ENCODE assay signal across 8 cellular contexts in the genomic region with DNA sequence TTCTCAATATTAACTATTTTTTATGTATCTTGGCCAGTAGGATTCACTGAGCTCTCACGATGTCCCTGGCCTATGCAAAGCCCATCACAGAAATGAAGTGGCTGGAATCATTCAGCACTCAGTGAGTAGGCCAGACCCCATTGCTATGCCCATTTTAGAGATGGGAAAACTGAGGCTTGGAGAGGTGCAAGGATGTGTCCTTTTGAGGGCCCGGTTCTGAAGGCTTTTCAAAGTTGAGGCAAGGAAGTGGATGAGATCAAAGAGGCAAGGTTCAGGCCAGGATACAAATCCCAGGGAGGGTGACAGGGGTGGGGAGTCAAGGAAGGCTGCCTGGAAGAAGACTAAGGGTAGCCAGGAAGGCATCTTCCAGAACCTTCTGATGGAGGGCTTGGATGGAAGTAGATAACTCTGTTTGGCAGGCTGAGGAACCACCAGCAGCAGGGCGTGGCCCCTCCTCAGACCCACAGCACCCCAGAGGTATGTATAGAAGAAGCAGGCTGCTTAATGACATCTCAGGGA. TPM values are rescaled to one million over a fixed set of nuclear protein-coding genes. Genes with fewer than 3 reads are reported as not detected.
DNase-seq lines count a peak whose midpoint lies in the region; ATAC-seq and TF ChIP-seq lines count a peak whose summit lies in the region.

No MANE protein-coding gene starts in this region.

- intact Hi-C loops in CD8-positive, alpha-beta T cell (cut with DNase I, micrococcal nuclease): no loop called here
- intact Hi-C loops in psoas muscle (cut with DNase I): no loop called here

- no peak for DNase-seq in CD8-positive, alpha-beta T cell
- DNase-seq in Peyer's patch (no peak), epithelial cell of prostate (ENCODE audit: low read depth, low spot score) (no peak), psoas muscle (no peak), NCI-H82 treated with DMSO at 0.1 percent for 48 hours (lab: John Stamatoyannopoulos, UW; ENCODE audit: unreplicated experiment) (no peak), RPMI8226 (no peak)
- DNase-seq in activated CD4-positive, alpha-beta T cell treated with anti-CD3 and anti-CD28 coated beads for 4 hours: no peak

- H3K4me1 ChIP-seq in CD8-positive, alpha-beta T cell (ENCODE audit: insufficient read depth, low read length): peaks cover 39% of the 10 kb centered on the region
- peaks cover 3 to 26% (median 7%) of the 10 kb centered on the region in 4 donors for H3K4me1 ChIP-seq in Peyer's patch
- H3K4me1 ChIP-seq in psoas muscle: peaks cover 17% of the 10 kb centered on the region

- H3K27me3 ChIP-seq in CD8-positive, alpha-beta T cell (ENCODE audit: insufficient read depth, low read length): no peaks in the 10 kb centered on the region
- no peaks in the 10 kb centered on the region for H3K27me3 ChIP-seq in Peyer's patch
- H3K27me3 ChIP-seq in psoas muscle (ENCODE audit: insufficient read depth in 3 of 3, low read length in 2 of 3): no peaks in the 10 kb centered on the region

- H3K27ac ChIP-seq in CD8-positive, alpha-beta T cell (ENCODE audit: low read depth, low read length): no peak overlapping the region
- H3K27ac ChIP-seq in Peyer's patch: peak overlapping the region; percentile 69 to 94 (median 78)
- peak overlapping the region; percentile 96 for H3K27ac ChIP-seq in epithelial cell of prostate
- peak overlapping the region; percentile 85 for H3K27ac ChIP-seq in psoas muscle

- peak overlapping the region; percentile 38 for H3K27ac Mint-ChIP-seq in CD8-positive, alpha-beta T cell

- H3K4me1 Mint-ChIP-seq in CD8-positive, alpha-beta T cell (ENCODE audit: low read depth): peaks cover 43% of the 10 kb centered on the region

- CTCF ChIA-PET in CD8-positive, alpha-beta T cell (lab: Charles Lee): interaction anchor here (4.4 to 9.7 kb wide), 2 partner anchors 25 to 38 kb away, joined by 53 to 317 read pairs; a partner anchor contains a TSS

- no peaks in the 10 kb centered on the region for H3K36me3 ChIP-seq in CD8-positive, alpha-beta T cell (ENCODE audit: insufficient read depth, low read length)
- H3K36me3 ChIP-seq in Peyer's patch (no peaks in the 10 kb centered on the region), psoas muscle (ENCODE audit: insufficient read depth in 1 of 2, low read depth in 1 of 2) (no peaks in the 10 kb centered on the region)

- H3K9me3 Mint-ChIP-seq in CD8-positive, alpha-beta T cell: no peaks in the 10 kb centered on the region

- H3K4me3 Mint-ChIP-seq in CD8-positive, alpha-beta T cell: peak overlapping the region; percentile 75

- no peak overlapping the region for H3K4me3 ChIP-seq in CD8-positive, alpha-beta T cell (ENCODE audit: low read depth, low read length)
- H3K4me3 ChIP-seq in Peyer's patch (no peak overlapping the region), psoas muscle (no peak overlapping the region)

- POLR2A ChIA-PET in CD8-positive, alpha-beta T cell (lab: Charles Lee): no interaction called here

- WGBS in psoas muscle, 3 donors: 82 to 85% (median 83%) methylated on average over 3 of the region's 3 CpGs

- no peak for ATAC-seq in CD8-positive, alpha-beta T cell
- ATAC-seq in psoas muscle (no peak), GM21529 (IDR thresholded peaks at IDR 0.05; ENCODE audit: unreplicated experiment) (no peak)

- no peak for TF ChIP-seq CTCF in CD8-positive, alpha-beta T cell (IDR thresholded peaks at IDR 0.05)
- no peak for TF ChIP-seq CTCF in Peyer's patch (IDR thresholded peaks at IDR 0.05)
- no peak for TF ChIP-seq CTCF in psoas muscle (IDR thresholded peaks at IDR 0.05)

- TF ChIP-seq POLR2A in Peyer's patch (IDR thresholded peaks at IDR 0.05): no peak

- no peaks in the 10 kb centered on the region for H3K9me3 ChIP-seq in CD8-positive, alpha-beta T cell (ENCODE audit: low read length)
- H3K9me3 ChIP-seq in Peyer's patch: no peaks in the 10 kb centered on the region
- no peaks in the 10 kb centered on the region for H3K9me3 ChIP-seq in psoas muscle

- no peaks in the 10 kb centered on the region for H3K36me3 Mint-ChIP-seq in CD8-positive, alpha-beta T cell

- H3K27me3 Mint-ChIP-seq in CD8-positive, alpha-beta T cell (ENCODE audit: low read depth): no peaks in the 10 kb centered on the region

RNA-seq across cellular contexts. Expression of a gene that starts 18.8 kb away (rescaled TPM):
- 10 to 100 TPM; 28.7 to 31.5 TPM for total RNA-seq in CD8-positive, alpha-beta T cell
- total RNA-seq in Peyer's patch (10 to 100 TPM; 39.9 to 69.3 (median 52.5) TPM), psoas muscle (100 to 1,000 TPM in 1 of 4 donors, 10 to 100 TPM in 3; 59.5 to 145 (median 74.2) TPM)
- polyA plus RNA-seq in psoas muscle: 1,000 to 10,000 TPM in 1 of 3 donors, 10 to 100 TPM in 2; 84.6 to 2,153 (median 96.4) TPM

RNA-seq across cellular contexts. Expression of a gene that starts 25.3 kb away (rescaled TPM):
- total RNA-seq in CD8-positive, alpha-beta T cell: 100 to 1,000 TPM; 625 to 631 TPM
- total RNA-seq in Peyer's patch (10 to 100 TPM in 2 of 4 donors, 1 to 10 TPM in 1, under 1 TPM in 1; 0.85 to 56.1 (median 9.6) TPM), psoas muscle (1 to 10 TPM in 3 of 4 donors, under 1 TPM in 1; 0.32 to 9.4 (median 1.7) TPM)
- 1 to 10 TPM in 1 of 3 donors, under 1 TPM in 2; 0.41 to 5.4 (median 0.65) TPM for polyA plus RNA-seq in psoas muscle

RNA-seq across cellular contexts. Expression of a gene that starts 36.0 kb away (rescaled TPM):
- total RNA-seq in CD8-positive, alpha-beta T cell: under 1 TPM; 0.27 to 0.44 TPM
- total RNA-seq in Peyer's patch (10 to 100 TPM in 1 of 4 donors, 1 to 10 TPM in 2, under 1 TPM in 1; 0.88 to 10.7 (median 2.5) TPM), psoas muscle (1 to 10 TPM; 6.0 to 9.6 (median 7.1) TPM)
- polyA plus RNA-seq in psoas muscle: 10 to 100 TPM in 2 of 3 donors, 1 to 10 TPM in 1; 8.8 to 12.5 (median 11.3) TPM

RNA-seq across cellular contexts. Expression of a gene that starts 37.6 kb away (rescaled TPM):
- total RNA-seq in CD8-positive, alpha-beta T cell: 1 to 10 TPM; 2.5 to 3.6 TPM
- total RNA-seq in Peyer's patch (10 to 100 TPM; 16.5 to 53.9 (median 36.2) TPM), psoas muscle (1 to 10 TPM; 4.1 to 6.9 (median 5.8) TPM)
- polyA plus RNA-seq in psoas muscle: 10 to 100 TPM in 1 of 3 donors, 1 to 10 TPM in 2; 1.8 to 21.4 (median 1.9) TPM

RNA-seq across cellular contexts. Expression of a gene that starts 54.4 kb away (rescaled TPM):
- total RNA-seq in CD8-positive, alpha-beta T cell: 1 to 10 TPM in 1 of 2 experiments, under 1 TPM in 1; 0.64 to 1.3 TPM
- total RNA-seq in Peyer's patch (10 to 100 TPM in 1 of 4 donors, 1 to 10 TPM in 2, under 1 TPM in 1; 0.53 to 42.1 (median 4.3) TPM), psoas muscle (100 to 1,000 TPM; 214 to 272 (median 242) TPM)
- polyA plus RNA-seq in psoas muscle: 100 to 1,000 TPM in 1 of 3 donors, 10 to 100 TPM in 2; 46.6 to 199 (median 85.8) TPM

Comparison
In these comparisons a context has a peak if more than half of its experiments do, and no peak if none do; other contexts are left out.
1. RNA of a gene that starts 25.3 kb away (total RNA-seq): 625 to 631 TPM in CD8-positive, alpha-beta T cell; 0.85 to 56.1 TPM in Peyer's patch and 0.32 to 9.4 TPM in psoas muscle; every median in the first group is over 10 times any median in the second.